ENCODE assay signal across 9 cellular contexts in genomic region chr7:150799741-150800575, GRCh38. TPM values are rescaled to one million over a fixed set of nuclear protein-coding genes. Genes with fewer than 3 reads are reported as not detected.
DNase-seq lines count a peak whose midpoint lies in the region; ATAC-seq and TF ChIP-seq lines count a peak whose summit lies in the region.
"Had no signal": no experiment of that assay in that cellular context is flagged by ENCODE, and none has a peak within 500 bp of the region (broad histone marks: within the 10 kb centered on the region; RNA-seq: fewer than 3 reads in every experiment).

TSS of gene TMEM176B (minus strand) at chr7:150800364. CDS start at chr7:150796569, 3,795 bp downstream.

- TF ChIP-seq EP300 in gastroesophageal sphincter (IDR thresholded peaks at IDR 0.05): no peak

- peaks cover 74% of the 10 kb centered on the region for H3K27me3 ChIP-seq in gastroesophageal sphincter

- peak within 1 kb of the TSS; percentile 31 to 63 for H3K4me3 ChIP-seq in gastroesophageal sphincter

- peaks cover 49% of the 10 kb centered on the region for H3K27me3 Mint-ChIP-seq in nephron (ENCODE audit: low read depth)

- no peak for TF ChIP-seq CTCF in gastroesophageal sphincter (IDR thresholded peaks at IDR 0.05)
- TF ChIP-seq CTCF in nephron (IDR thresholded peaks at IDR 0.05; ENCODE audit: unreplicated experiment in 3 of 3): no peak

- peak within 1 kb of the TSS in 2 of 3 experiments; percentile 61 to 80 for H3K27ac Mint-ChIP-seq in nephron

- peak in 1 of 2 donors; percentile 24 for TF ChIP-seq POLR2A in gastroesophageal sphincter (IDR thresholded peaks at IDR 0.05)

- ATAC-seq in gastroesophageal sphincter: peak; percentile 75
- no peak for ATAC-seq in GM19455 (IDR thresholded peaks at IDR 0.05; ENCODE audit: unreplicated experiment)
- ATAC-seq in GM21360 (IDR thresholded peaks at IDR 0.05; ENCODE audit: unreplicated experiment): no peak

- no peaks in the 10 kb centered on the region for H3K9me3 Mint-ChIP-seq in nephron

- peak; percentile 9 for DNase-seq in stimulated activated CD4-positive, alpha-beta T cell treated with anti-CD3 and anti-CD28 coated beads, Interleukin-15, amount 100 ng/mL, for 24 hours
- no peak for DNase-seq in stimulated activated CD4-positive, alpha-beta T cell treated with anti-CD3 and anti-CD28 coated beads, Interleukin-4, amount 100 ng/mL, for 24 hours
- DNase-seq in NCI-H1092 treated with DMSO at 0.1 percent for 48 hours (lab: John Stamatoyannopoulos, UW) (no peak), SHP77 (lab: John Stamatoyannopoulos, UW) (no peak)
- DNase-seq: EL had no signal

- WGBS in gastroesophageal sphincter (ENCODE audit: low coverage in 1 of 2), 2 donors: no CpG with 5 or more reads among the region's 74 CpGs

- H3K4me3 Mint-ChIP-seq in nephron: peak within 1 kb of the TSS; percentile 75 to 88 (median 87)

- H3K9me3 ChIP-seq in gastroesophageal sphincter: peaks cover 0 to 17% (median 0%) of the 10 kb centered on the region in 3 donors

- H3K4me1 Mint-ChIP-seq in nephron: peaks cover 20% of the 10 kb centered on the region

- H3K27ac ChIP-seq in gastroesophageal sphincter: peak within 1 kb of the TSS in 3 of 4 donors; percentile 64 to 82 (median 66)

- peaks cover 0 to 19% of the 10 kb centered on the region in 2 donors for H3K36me3 ChIP-seq in gastroesophageal sphincter

- H3K4me1 ChIP-seq in gastroesophageal sphincter: peaks cover 0 to 23% (median 0%) of the 10 kb centered on the region in 3 donors

- no peaks in the 10 kb centered on the region for H3K36me3 Mint-ChIP-seq in nephron (ENCODE audit: low read depth)

RNA-seq across cellular contexts. Expression of gene TMEM176B, which starts in this region (rescaled TPM):
- 10 to 100 TPM; 18.2 to 69.3 (median 52.6) TPM for total RNA-seq in gastroesophageal sphincter
